ENCODE assay signal across 14 cellular contexts in the genomic region with DNA sequence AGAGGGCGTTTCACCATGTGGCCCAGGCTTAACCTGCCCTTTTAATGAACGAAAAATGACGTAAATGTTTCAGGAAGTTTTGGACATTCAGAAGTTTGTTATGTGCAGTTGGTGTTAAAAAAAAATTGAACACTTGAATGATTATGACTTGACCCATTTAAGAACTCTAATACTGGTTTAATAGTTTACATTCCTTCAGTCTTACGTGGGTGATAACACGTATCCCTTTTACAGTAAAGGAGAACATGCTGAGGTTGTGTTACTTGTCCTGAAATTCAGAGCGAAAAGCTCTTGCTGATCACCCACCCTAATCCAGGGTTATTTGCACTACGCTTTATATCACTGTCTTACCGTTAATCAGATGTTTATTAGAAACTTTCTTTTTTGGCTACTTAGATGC. TPM values are rescaled to one million over a fixed set of nuclear protein-coding genes. Genes with fewer than 3 reads are reported as not detected.
DNase-seq lines count a peak whose midpoint lies in the region; ATAC-seq and TF ChIP-seq lines count a peak whose summit lies in the region.
"Had no signal": no experiment of that assay in that cellular context is flagged by ENCODE, and none has a peak within 500 bp of the region (broad histone marks: within the 10 kb centered on the region; RNA-seq: fewer than 3 reads in every experiment).

No MANE protein-coding gene starts in this region.

- H3K27me3 ChIP-seq in endodermal cell (ENCODE audit: control insufficient read depth, insufficient read depth, low read length, poor library complexity, severe bottlenecking) (no peaks in the 10 kb centered on the region), rectal smooth muscle tissue (ENCODE audit: control insufficient read depth, insufficient read depth, low read length) (no peaks in the 10 kb centered on the region)
- H3K27me3 ChIP-seq: tibial artery had no signal

- H3K27me3 Mint-ChIP-seq in activated CD4-positive, alpha-beta T cell treated with anti-CD3 and anti-CD28 coated beads for 36 hours = no peaks in the 10 kb centered on the region
- no peaks in the 10 kb centered on the region for H3K27me3 Mint-ChIP-seq in HFFc6 (ENCODE audit: insufficient read depth)
- H3K27me3 Mint-ChIP-seq in endodermal cell (ENCODE audit: insufficient read depth) = no peaks in the 10 kb centered on the region

- H3K27ac Mint-ChIP-seq in activated CD4-positive, alpha-beta T cell treated with anti-CD3 and anti-CD28 coated beads for 36 hours = no peak overlapping the region
- H3K27ac Mint-ChIP-seq in HFFc6 (no peak overlapping the region), endodermal cell (no peak overlapping the region)

- H3K4me1 Mint-ChIP-seq in activated CD4-positive, alpha-beta T cell treated with anti-CD3 and anti-CD28 coated beads for 36 hours = peaks cover 31% of the 10 kb centered on the region
- peaks cover 27% of the 10 kb centered on the region for H3K4me1 Mint-ChIP-seq in HFFc6 (ENCODE audit: low read depth)
- peaks cover 34% of the 10 kb centered on the region for H3K4me1 Mint-ChIP-seq in endodermal cell

- TF ChIP-seq CTCF in HFFc6 (IDR thresholded peaks at IDR 0.05) (no peak), endodermal cell (conservative IDR thresholded peaks at IDR 0.05) (no peak)

- H3K27ac ChIP-seq in endodermal cell (ENCODE audit: low read depth, low read length) = no peak overlapping the region
- H3K27ac ChIP-seq in rectal smooth muscle tissue (ENCODE audit: low read depth, low read length) = no peak overlapping the region

- H3K9me3 Mint-ChIP-seq in activated CD4-positive, alpha-beta T cell treated with anti-CD3 and anti-CD28 coated beads for 36 hours (ENCODE audit: low read depth) = no peaks in the 10 kb centered on the region
- H3K9me3 Mint-ChIP-seq in HFFc6 (no peaks in the 10 kb centered on the region), endodermal cell (peaks cover 3% of the 10 kb centered on the region)
- H3K9me3 Mint-ChIP-seq: activated T-cell treated with anti-CD3 and anti-CD28 coated beads, Interleukin-2, amount 50 U/mL, for 24 hours had no signal

- ATAC-seq in activated CD4-positive, alpha-beta T cell treated with anti-CD3 and anti-CD28 coated beads for 36 hours = no peak

- CTCF ChIA-PET in activated CD4-positive, alpha-beta T cell treated with anti-CD3 and anti-CD28 coated beads for 36 hours (lab: Charles Lee) = interaction anchor here (1.0 to 2.3 kb wide), 3 partner anchors 13 to 216 kb away, joined by 3 to 10 read pairs (median 3); a partner anchor contains a TSS

- no peaks in the 10 kb centered on the region for H3K9me3 ChIP-seq in endodermal cell (ENCODE audit: control insufficient read depth, low read length)
- H3K9me3 ChIP-seq: tibial artery had no signal

- DNase-seq in activated CD4-positive, alpha-beta T cell treated with anti-CD3 and anti-CD28 coated beads for 36 hours = no peak
- no peak for DNase-seq in activated CD4-positive, alpha-beta T cell treated with anti-CD3 and anti-CD28 coated beads, Interleukin-2, amount 50 U/mL, for 4 hours
- DNase-seq in HFFc6 (no peak), endodermal cell (no peak), DMS 273 treated with DMSO at 0.1 percent for 48 hours (lab: John Stamatoyannopoulos, UW) (no peak), OCI-M2 (lab: John Stamatoyannopoulos, UW; ENCODE audit: unreplicated experiment) (no peak), COR-L47 (lab: John Stamatoyannopoulos, UW) (no peak)
- DNase-seq: activated T-cell treated with anti-CD3 and anti-CD28 coated beads, Interleukin-2, amount 50 U/mL, for 24 hours; DMS79 treated with DMSO at 0.1 percent for 48 hours; H7; NCI-H1048; NCI-H446 treated with DMSO at 0.1 percent for 48 hours; tibial artery had no signal

- H3K9ac ChIP-seq in endodermal cell (ENCODE audit: extremely low read depth, low read length, poor library complexity, severe bottlenecking) (no peak overlapping the region), rectal smooth muscle tissue (ENCODE audit: low read length) (no peak overlapping the region)

- H3K36me3 Mint-ChIP-seq in activated CD4-positive, alpha-beta T cell treated with anti-CD3 and anti-CD28 coated beads for 36 hours (ENCODE audit: low read depth) = no peaks in the 10 kb centered on the region
- H3K36me3 Mint-ChIP-seq in HFFc6 (ENCODE audit: low read depth) (no peaks in the 10 kb centered on the region; the same call in 1 of the 2 replicates), endodermal cell (ENCODE audit: low read depth) (peaks cover 28% of the 10 kb centered on the region)

- peak overlapping the region; percentile 96 for H3K4me3 Mint-ChIP-seq in activated CD4-positive, alpha-beta T cell treated with anti-CD3 and anti-CD28 coated beads for 36 hours
- H3K4me3 Mint-ChIP-seq in HFFc6 (peak overlapping the region; percentile 93; the same call in 1 of the 2 replicates), endodermal cell (peak overlapping the region; percentile 77)

- H3K4me1 ChIP-seq in endodermal cell (ENCODE audit: control insufficient read depth, insufficient read depth, low read length) = peaks cover 8% of the 10 kb centered on the region
- H3K4me1 ChIP-seq in rectal smooth muscle tissue (ENCODE audit: control insufficient read depth, insufficient read depth, low read length) = peaks cover 11% of the 10 kb centered on the region

- 90 to 96% methylated on average over 8 of the region's 8 CpGs for WGBS in endodermal cell (ENCODE audit: insufficient coverage in 1 of 2, insufficient read length in 1 of 2), 2 experiments

- POLR2A ChIA-PET in activated CD4-positive, alpha-beta T cell treated with anti-CD3 and anti-CD28 coated beads for 36 hours (lab: Charles Lee) = interaction anchor here (0.6 kb wide), 1 partner anchor 228 kb away, joined by 4 read pairs; no protein-coding TSS in a partner anchor

- H3K4me3 ChIP-seq in endodermal cell (ENCODE audit: low read length) = peak overlapping the region; percentile 85
- H3K4me3 ChIP-seq in rectal smooth muscle tissue (ENCODE audit: low read length) = peak overlapping the region; percentile 49

- intact Hi-C loops in activated CD4-positive, alpha-beta T cell treated with anti-CD3 and anti-CD28 coated beads for 36 hours (cut with DNase I, micrococcal nuclease) = no loop called here

- peaks cover 13% of the 10 kb centered on the region for H3K36me3 ChIP-seq in endodermal cell (ENCODE audit: control insufficient read depth, insufficient read depth, low read length)
- no peaks in the 10 kb centered on the region for H3K36me3 ChIP-seq in rectal smooth muscle tissue (ENCODE audit: control insufficient read depth, insufficient read depth, low read length)
- H3K36me3 ChIP-seq: tibial artery had no signal

RNA-seq across cellular contexts. Expression of a gene that starts 1.7 kb away (rescaled TPM):
- total RNA-seq in activated CD4-positive, alpha-beta T cell treated with anti-CD3 and anti-CD28 coated beads for 36 hours = 1 to 10 TPM; 3.3 to 3.8 TPM
- 1 to 10 TPM; 1.4 to 2.5 (median 1.9) TPM for total RNA-seq in HFFc6 (2021; fragmentation: NEBNext Ultra II Directional; extraction: Animal tissue kit (Norgen Biotek cat#: 25700))
- 10 to 100 TPM; 11.1 to 19.0 TPM for total RNA-seq in endodermal cell
- polyA plus RNA-seq in endodermal cell (2013, experiment 1 of 2) = 3.6 TPM
- 3.4 TPM for polyA plus RNA-seq in endodermal cell (2013, experiment 2 of 2)

RNA-seq across cellular contexts. Expression of a gene that starts 52.4 kb away (rescaled TPM):
- total RNA-seq in activated CD4-positive, alpha-beta T cell treated with anti-CD3 and anti-CD28 coated beads for 36 hours = 1 to 10 TPM in 1 of 2 experiments, under 1 TPM in 1; 0.75 to 1.0 TPM
- 1 to 10 TPM; 3.9 to 8.6 (median 7.7) TPM for total RNA-seq in HFFc6 (2021; fragmentation: NEBNext Ultra II Directional; extraction: Animal tissue kit (Norgen Biotek cat#: 25700))
- 1 to 10 TPM; 1.6 to 2.7 TPM for total RNA-seq in endodermal cell
- 1.0 TPM for polyA plus RNA-seq in endodermal cell (2013, experiment 1 of 2)
- 0.70 TPM for polyA plus RNA-seq in endodermal cell (2013, experiment 2 of 2)
